Comparison of ENCODE assay signal across 1 cellular context in genomic region chr6:158608221-158608620, GRCh38.
TF ChIP-seq lines count a peak whose summit lies in the region.

No MANE protein-coding gene starts in this region.

TF ChIP-seq in IMR-90, 13 proteins besides CTCF, POLR2A, EP300 and RAD21:
- no peak for TF ChIP-seq MXI1 (IDR thresholded peaks at IDR 0.05; ENCODE audit: borderline replicate concordance, low read depth, low read length)
